ENCODE assay signal across 9 cellular contexts in genomic region chr5:57692582-57693487, GRCh38.
DNase-seq lines count a peak whose midpoint lies in the region; ATAC-seq, FAIRE-seq and TF ChIP-seq lines count a peak whose summit lies in the region.
"Had no signal": no experiment of that assay in that cellular context is flagged by ENCODE, and none has a peak within 500 bp of the region (broad histone marks: within the 10 kb centered on the region; RNA-seq: fewer than 3 reads in every experiment).

No MANE protein-coding gene starts in this region.

- CTCF ChIA-PET in PC-3 (lab: Charles Lee), result no interaction called here

- H3K27me3 ChIP-seq in PC-3 (ENCODE audit: low read length) (no peaks in the 10 kb centered on the region), suprapubic skin (no peaks in the 10 kb centered on the region)

- DNase-seq in PC-3 (peak; percentile 85), ecto neural progenitor cell (ENCODE audit: low spot score) (peak; percentile 52), lower leg skin (ENCODE audit: low spot score in 2 of 2) (peak; percentile 69 to 87), suprapubic skin (ENCODE audit: low spot score in 2 of 2) (peak; percentile 76 to 80), NCI-H1417 (lab: John Stamatoyannopoulos, UW) (no peak), NCI-H510A (lab: John Stamatoyannopoulos, UW) (no peak)
- DNase-seq: activated naive CD8-positive, alpha-beta T cell treated with anti-CD3 and anti-CD28 coated beads, Interleukin-2, amount 10 ng/mL, durations not matched to agents 7 days and 5 days had no signal

- WGBS in lower leg skin, 2 donors, result 37 to 44% methylated on average over 6 of the region's 6 CpGs
- WGBS in suprapubic skin, result 41% methylated on average over 6 of the region's 6 CpGs

- H3K9me3 ChIP-seq in PC-3 (ENCODE audit: low read length) (no peaks in the 10 kb centered on the region), suprapubic skin (no peaks in the 10 kb centered on the region)

- H3K9ac ChIP-seq in PC-3 (ENCODE audit: low read length), result peak overlapping the region; percentile 67

- H3F3A ChIP-seq in PC-3 (ENCODE audit: low read length, unreplicated experiment), result no peaks in the 10 kb centered on the region

- TF ChIP-seq EP300 in suprapubic skin (IDR thresholded peaks at IDR 0.05), result no peak

- no peaks in the 10 kb centered on the region for H3K36me3 ChIP-seq in PC-3 (ENCODE audit: low read depth, low read length)
- H3K36me3 ChIP-seq in suprapubic skin, result no peaks in the 10 kb centered on the region

- intact Hi-C loops in PC-3 (cut with micrococcal nuclease) (no loop called here), lower leg skin (cut with DNase I; ENCODE audit: low total_unique reads) (no loop called here)

- no peaks in the 10 kb centered on the region for H3K9me2 ChIP-seq in PC-3 (replicated peaks; ENCODE audit: low read length)

- peak; percentile 55 for ATAC-seq in GM21360 (IDR thresholded peaks at IDR 0.05; ENCODE audit: unreplicated experiment)
- ATAC-seq in PC-3, result peak; percentile 98

- H3K79me2 ChIP-seq in PC-3 (ENCODE audit: low read length), result no peaks in the 10 kb centered on the region

- H3K4me2 ChIP-seq in PC-3 (ENCODE audit: low read length), result peak overlapping the region; percentile 46

- H3K4me1 ChIP-seq in PC-3 (ENCODE audit: insufficient read depth, low read length) (peaks cover 19% of the 10 kb centered on the region), suprapubic skin (peaks cover 51% of the 10 kb centered on the region)

- peak overlapping the region; percentile 40; the same call in 1 of the 2 replicates for H2AFZ ChIP-seq in PC-3 (ENCODE audit: low read length)

- POLR2A ChIA-PET in PC-3 (lab: Charles Lee; ENCODE audit: unreplicated experiment), result no interaction called here

- no peak for TF ChIP-seq CTCF in PC-3 (conservative IDR thresholded peaks at IDR 0.05; ENCODE audit: low read depth, low read length)
- TF ChIP-seq CTCF in lower leg skin (IDR thresholded peaks at IDR 0.05), result no peak
- TF ChIP-seq CTCF in suprapubic skin (IDR thresholded peaks at IDR 0.05), result no peak

- H4K20me1 ChIP-seq in PC-3 (ENCODE audit: low read length), result no peaks in the 10 kb centered on the region

- TF ChIP-seq POLR2A in lower leg skin (IDR thresholded peaks at IDR 0.05), result no peak
- TF ChIP-seq POLR2A in suprapubic skin (IDR thresholded peaks at IDR 0.05), result no peak

- no TSS peak for BruUV-seq in PC-3 (replicated peaks; lab: Mats Ljungman, UMichigan)

- no peak overlapping the region for H3K4me3 ChIP-seq in PC-3 (ENCODE audit: low read length)
- no peak overlapping the region for H3K4me3 ChIP-seq in lower leg skin (ENCODE audit: low read depth, poor library complexity, severe bottlenecking)
- H3K4me3 ChIP-seq in suprapubic skin, result no peak overlapping the region

- H3K27ac ChIP-seq in PC-3 (ENCODE audit: low read length) (peak overlapping the region; percentile 92), suprapubic skin (peak overlapping the region; percentile 42)

- peak; percentile 99 for FAIRE-seq in A204.1 (lab: Jason Lieb, UNC)

Comparison
In these comparisons a context has a peak if more than half of its experiments do, and no peak if none do; other contexts are left out.
1. DNase-seq: peak in PC-3 (single experiment), ecto neural progenitor cell (single experiment), lower leg skin (2 of 2) and suprapubic skin (2 of 2); none in NCI-H1417 (0 of 3) and NCI-H510A (single experiment).